Comparison of ENCODE assay signal across 9 cellular contexts in genomic region chr3:185927501-185928200, GRCh38. TPM values are rescaled to one million over a fixed set of nuclear protein-coding genes. Genes with fewer than 3 reads are reported as not detected.
DNase-seq lines count a peak whose midpoint lies in the region; ATAC-seq and TF ChIP-seq lines count a peak whose summit lies in the region.
"Had no signal": no experiment of that assay in that cellular context is flagged by ENCODE, and none has a peak within 500 bp of the region (broad histone marks: within the 10 kb centered on the region; RNA-seq: fewer than 3 reads in every experiment).

No MANE protein-coding gene starts in this region.

- no peak for TF ChIP-seq EP300 in ovary (IDR thresholded peaks at IDR 0.05)

- dilution Hi-C loops in IMR-90 (cut with HindIII; ENCODE audit: low sequenced_read_pairs, unreplicated experiment), result no loop called here

- no peak overlapping the region for H2BK15ac ChIP-seq in IMR-90 (ENCODE audit: low read depth, low read length)

- H3K14ac ChIP-seq in IMR-90 (replicated peaks; ENCODE audit: low read depth, low read length), result 0 out of 2 replicates have a peak overlapping the region, but pooled peaks have one; percentile 10

- H3K9me3 ChIP-seq in IMR-90 (ENCODE audit: control insufficient read depth, insufficient read depth, low read length) (no peaks in the 10 kb centered on the region), mucosa of rectum (ENCODE audit: control insufficient read depth in 2 of 2, low read length in 2 of 2) (no peaks in the 10 kb centered on the region), ovary (no peaks in the 10 kb centered on the region)
- H3K9me3 ChIP-seq: tibial artery had no signal

- no peak overlapping the region for H2BK5ac ChIP-seq in IMR-90 (ENCODE audit: low read depth, low read length, poor library complexity, severe bottlenecking)

- TF ChIP-seq RAD21 in IMR-90 (IDR thresholded peaks at IDR 0.05; ENCODE audit: low read length), result no peak

- no peak overlapping the region for H2AK9ac ChIP-seq in IMR-90 (replicated peaks; ENCODE audit: low read depth, low read length, poor library complexity)

- H3K79me2 ChIP-seq in ACC112 (ENCODE audit: control insufficient read depth, insufficient read depth, low read length, unreplicated experiment), result peaks cover 100% of the 10 kb centered on the region

- peaks cover 11% of the 10 kb centered on the region for H3K9me1 ChIP-seq in IMR-90 (ENCODE audit: insufficient read depth, low read length)

- TF ChIP-seq POLR2A in IMR-90 (IDR thresholded peaks at IDR 0.05; ENCODE audit: low read depth, low read length), result no peak
- no peak for TF ChIP-seq POLR2A in ovary (IDR thresholded peaks at IDR 0.05)

- H3K56ac ChIP-seq in IMR-90 (ENCODE audit: extremely low read depth, insufficient read depth, low read length), result 0 out of 2 replicates have a peak overlapping the region, but pooled peaks have one; percentile 26

- DNase-seq in IMR-90 (no peak), ovary (no peak), inferior parietal cortex (ENCODE audit: extremely low spot score) (no peak)
- DNase-seq in central memory CD8-positive, alpha-beta T cell (ENCODE audit: low spot score in 2 of 2), result no peak
- DNase-seq: tibial artery had no signal

- BruUV-seq in IMR-90 (replicated peaks; lab: Mats Ljungman, UMichigan), result no TSS peak

- no peak overlapping the region for H2AK5ac ChIP-seq in IMR-90 (ENCODE audit: low read depth, low read length)

- H3K4me2 ChIP-seq in IMR-90 (ENCODE audit: low read depth, low read length), result peak overlapping the region; percentile 33

- no peak for ATAC-seq in IMR-90 (ENCODE audit: low read depth)
- peak; percentile 18 for ATAC-seq in central memory CD8-positive, alpha-beta T cell (replicated peaks; ENCODE audit: extremely low read depth, poor library complexity, severe bottlenecking)
- no peak for ATAC-seq in GM18498 (IDR thresholded peaks at IDR 0.05; ENCODE audit: unreplicated experiment)
- ATAC-seq in GM18907 (IDR thresholded peaks at IDR 0.05; ENCODE audit: unreplicated experiment), result no peak

- no peaks in the 10 kb centered on the region for H3K9me3 Mint-ChIP-seq in central memory CD8-positive, alpha-beta T cell

- H3K4me1 ChIP-seq in ACC112 (ENCODE audit: control insufficient read depth, insufficient read depth, low read length, unreplicated experiment) (peaks cover 65% of the 10 kb centered on the region), IMR-90 (ENCODE audit: control insufficient read depth, insufficient read depth, low read length) (peaks cover 29% of the 10 kb centered on the region), mucosa of rectum (ENCODE audit: control insufficient read depth in 2 of 2, insufficient read depth in 2 of 2, low read length in 2 of 2) (peaks cover 50 to 53% of the 10 kb centered on the region in 2 donors), ovary (ENCODE audit: insufficient read depth) (peaks cover 21% of the 10 kb centered on the region)

- H2AFZ ChIP-seq in ACC112 (ENCODE audit: low read length, unreplicated experiment) (no peak overlapping the region), IMR-90 (replicated peaks; ENCODE audit: low read length, poor library complexity) (no peak overlapping the region)

- H2BK20ac ChIP-seq in IMR-90 (ENCODE audit: low read depth, low read length), result no peak overlapping the region

- intact Hi-C loops in IMR-90 (cut with micrococcal nuclease) (loop anchor here (2.0 to 5.0 kb wide), 2 partner anchors 193 to 250 kb away; no protein-coding TSS in a partner anchor), ovary (cut with DNase I) (no loop called here)

- peaks cover 99% of the 10 kb centered on the region for H4K20me1 ChIP-seq in IMR-90 (ENCODE audit: insufficient read depth, low read length)

- peaks cover 81% of the 10 kb centered on the region for H3K36me3 Mint-ChIP-seq in central memory CD8-positive, alpha-beta T cell (ENCODE audit: insufficient read depth)

- H3K27ac ChIP-seq in ACC112 (ENCODE audit: low read depth, low read length), result peak overlapping the region; percentile 42; the same call in 1 of the 2 replicates
- no peak overlapping the region for H3K27ac ChIP-seq in IMR-90 (ENCODE audit: insufficient read depth, low read length)
- peak overlapping the region; percentile 23 to 46 for H3K27ac ChIP-seq in mucosa of rectum (ENCODE audit: low read depth in 2 of 2, low read length in 2 of 2)
- no peak overlapping the region for H3K27ac ChIP-seq in ovary
- H3K27ac ChIP-seq: tibial artery had no signal

- H3K79me1 ChIP-seq in IMR-90 (ENCODE audit: low read depth in 1 of 2, low read length in 2 of 2), result peaks cover 5 to 34% of the 10 kb centered on the region in 2 experiments; a peak in 2 of 4 replicates

- no peak overlapping the region for H2BK120ac ChIP-seq in IMR-90 (ENCODE audit: low read depth, low read length)

- H3K9ac ChIP-seq in IMR-90 (ENCODE audit: low read depth, low read length), result no peak overlapping the region
- no peak overlapping the region for H3K9ac ChIP-seq in mucosa of rectum (ENCODE audit: low read depth in 1 of 2, low read length in 2 of 2)

- TF ChIP-seq CTCF in IMR-90 (conservative IDR thresholded peaks at IDR 0.05; ENCODE audit: low read depth, low read length) (no peak), ovary (IDR thresholded peaks at IDR 0.05) (no peak)

- H3K27ac Mint-ChIP-seq in central memory CD8-positive, alpha-beta T cell (ENCODE audit: low read depth), result peak overlapping the region; percentile 55

- in situ Hi-C loops in IMR-90 (cut with MboI; ENCODE audit: low sequenced_read_pairs), result loop anchor here (10.0 kb wide), 1 partner anchor 193 kb away; no protein-coding TSS in a partner anchor

- H3K23ac ChIP-seq in IMR-90 (ENCODE audit: low read depth, low read length), result peak overlapping the region; percentile 1; the same call in 1 of the 2 replicates

- no peak overlapping the region for H3K4ac ChIP-seq in IMR-90 (ENCODE audit: low read depth, low read length)

- no peak overlapping the region for H4K5ac ChIP-seq in IMR-90 (ENCODE audit: low read depth, low read length)

- H3K27me3 Mint-ChIP-seq in central memory CD8-positive, alpha-beta T cell, result no peaks in the 10 kb centered on the region

- peaks cover 84% of the 10 kb centered on the region for H3K4me1 Mint-ChIP-seq in central memory CD8-positive, alpha-beta T cell

- H3K36me3 ChIP-seq in ACC112 (ENCODE audit: insufficient read depth, low read length) (peaks cover 81% of the 10 kb centered on the region), IMR-90 (ENCODE audit: control insufficient read depth, insufficient read depth, low read length) (peaks cover 26% of the 10 kb centered on the region), mucosa of rectum (ENCODE audit: control insufficient read depth in 2 of 2, insufficient read depth in 2 of 2, low read length in 2 of 2) (peaks cover 38 to 47% of the 10 kb centered on the region in 2 donors), ovary (no peaks in the 10 kb centered on the region)

- no peak overlapping the region for H4K8ac ChIP-seq in IMR-90 (ENCODE audit: low read depth in 2 of 2, low read length in 2 of 2)

- POLR2A ChIA-PET in IMR-90 (lab: Charles Lee; ENCODE audit: unreplicated experiment), result interaction anchor here (0.8 to 1.1 kb wide), 2 partner anchors 9 to 10 kb away, joined by 4 read pairs; partner anchors contain the start of gene TRA2B

- CTCF ChIA-PET in IMR-90 (lab: Yijun Ruan, JAX), result interaction anchor here (0.6 to 2.0 kb wide), 4 partner anchors 16 to 268 kb away, joined by 3 to 9 read pairs (median 4); no protein-coding TSS in a partner anchor

- H3K18ac ChIP-seq in IMR-90 (ENCODE audit: low read depth, low read length), result no peak overlapping the region

- no CpG with 5 or more reads among the region's 1 CpG for WGBS in IMR-90 (ENCODE audit: extremely low coverage in 2 of 2, insufficient read length in 1 of 2), 2 experiments
- 7 to 18% (median 15%) methylated on average over 1 of the region's 1 CpG for WGBS in ovary, 3 donors

- H3K27me3 ChIP-seq in ACC112 (ENCODE audit: insufficient read depth, low read length) (no peaks in the 10 kb centered on the region), IMR-90 (ENCODE audit: control insufficient read depth, insufficient read depth, low read length) (no peaks in the 10 kb centered on the region), mucosa of rectum (ENCODE audit: control insufficient read depth in 2 of 2, insufficient read depth in 2 of 2, low read length in 2 of 2) (no peaks in the 10 kb centered on the region), ovary (no peaks in the 10 kb centered on the region)
- H3K27me3 ChIP-seq: tibial artery had no signal

- no peak overlapping the region for H4K91ac ChIP-seq in IMR-90 (ENCODE audit: insufficient read depth, low read depth, low read length)

- peak overlapping the region; percentile 71 for H3K4me3 Mint-ChIP-seq in central memory CD8-positive, alpha-beta T cell

- H3K4me3 ChIP-seq in ACC112 (ENCODE audit: low read depth, low read length), result peak overlapping the region; percentile 95
- H3K4me3 ChIP-seq in IMR-90 (ENCODE audit: insufficient read depth, low read depth, low read length), result no peak overlapping the region
- H3K4me3 ChIP-seq in mucosa of rectum (ENCODE audit: low read length in 2 of 2), result peak overlapping the region in 1 of 2 donors; percentile 16
- H3K4me3 ChIP-seq in ovary, result no peak overlapping the region

TF ChIP-seq in IMR-90, 13 proteins besides CTCF, POLR2A, EP300 and RAD21 (continues in another document):
- TF ChIP-seq USF2 (IDR thresholded peaks at IDR 0.05; ENCODE audit: low read depth, low read length) (no peak), MXI1 (IDR thresholded peaks at IDR 0.05; ENCODE audit: borderline replicate concordance, low read depth, low read length) (no peak), SMC3 (IDR thresholded peaks at IDR 0.05; ENCODE audit: low read depth, low read length) (no peak), RCOR1 (IDR thresholded peaks at IDR 0.05; ENCODE audit: insufficient replicate concordance, low read length) (no peak), RFX5 (IDR thresholded peaks at IDR 0.05; ENCODE audit: low read depth, low read length) (no peak), MAZ (IDR thresholded peaks at IDR 0.05; ENCODE audit: borderline replicate concordance, low read depth, low read length) (no peak), NFE2L2 (IDR thresholded peaks at IDR 0.05; ENCODE audit: low read depth, low read length) (no peak), FOS (IDR thresholded peaks at IDR 0.05; ENCODE audit: low read depth, low read length) (no peak), MAFK (IDR thresholded peaks at IDR 0.05; ENCODE audit: low read depth, low read length) (no peak)

RNA-seq across cellular contexts. Expression of gene TRA2B, which starts 10.2 kb away (rescaled TPM):
- total RNA-seq in IMR-90 (2012; rRNA removed) (208 and 328 TPM in 2 replicates), ovary (100 to 1,000 TPM; 108 to 158 (median 119) TPM)
- polyA plus RNA-seq in IMR-90 (2012; rRNA removed) (119 and 127 TPM in 2 replicates), ovary (100 to 1,000 TPM in 1 of 2 donors, 10 to 100 TPM in 1; 83.0 to 132 TPM)
- polyA plus RNA-seq in IMR-90 (2012; cell fraction: cytosol; rRNA removed), result 61.5 and 139 TPM in 2 replicates
- polyA plus RNA-seq in IMR-90 (2012; cell fraction: nucleus; rRNA removed; ENCODE audit: low replicate concordance), result 56.9 and 179 TPM in 2 replicates

Comparison
In these comparisons a context has a peak if more than half of its experiments do, and no peak if none do; other contexts are left out.
1. H3K27ac ChIP-seq: peak in ACC112 (single experiment) and mucosa of rectum (2 of 2); none in IMR-90 (single experiment) and ovary (0 of 2).